ENCODE assay signal across 1 cellular context in genomic region chr2:19901458-19902271, GRCh38.
TF ChIP-seq lines count a peak whose summit lies in the region.

TTC32 (minus strand) TSS chr2:19901983; CDS start chr2:19901854, 129 bp downstream.

TF ChIP-seq in K562, 482 proteins besides CTCF, POLR2A, EP300 and RAD21 (continued from another document and continues in another):
- TF ChIP-seq RERE (CRISPR knock-in tag; IDR thresholded peaks at IDR 0.05; ENCODE audit: borderline replicate concordance): no peak
- TF ChIP-seq MYC (IDR thresholded peaks at IDR 0.05; ENCODE audit: low read depth, low read length): peak; percentile 70; the same call in 1 of the 2 replicates
- TF ChIP-seq MYC (CRISPR knock-in tag; IDR thresholded peaks at IDR 0.05; ENCODE audit: borderline replicate concordance, low read depth): peak; percentile 52; the same call in 1 of the 2 replicates
- peak in 1 of 2 experiments; percentile 73; a peak in 1 of 4 replicates for TF ChIP-seq BCLAF1 (IDR thresholded peaks at IDR 0.05; ENCODE audit: borderline replicate concordance in 1 of 2, control insufficient read depth in 1 of 2, low read depth in 2 of 2, low read length in 1 of 2)
- no peak for TF ChIP-seq E4F1 (CRISPR knock-in tag; IDR thresholded peaks at IDR 0.05; ENCODE audit: borderline replicate concordance)
- no peak for TF ChIP-seq SMAD2 (IDR thresholded peaks at IDR 0.05; ENCODE audit: low read depth, low read length)
- peak; percentile 57 for TF ChIP-seq ZBTB7A (IDR thresholded peaks at IDR 0.05; ENCODE audit: borderline replicate concordance, control insufficient read depth, low read depth, low read length)
- TF ChIP-seq MAZ (CRISPR knock-in tag; conservative IDR thresholded peaks at IDR 0.05 in 1 of 2, IDR thresholded peaks at IDR 0.05 in 1 of 2): peak; percentile 53 to 81; a peak in 2 of 4 replicates
- TF ChIP-seq ZNF12 (CRISPR knock-in tag; IDR thresholded peaks at IDR 0.05): no peak
- TF ChIP-seq BRF2 (IDR thresholded peaks at IDR 0.05; ENCODE audit: borderline replicate concordance, insufficient read depth, insufficient read length): no peak
- TF ChIP-seq FOXP4 (CRISPR knock-in tag; IDR thresholded peaks at IDR 0.05; ENCODE audit: borderline replicate concordance): 0 out of 2 replicates have a peak, but pooled peaks have one; percentile 79
- TF ChIP-seq ZNF318 (IDR thresholded peaks at IDR 0.05; ENCODE audit: borderline replicate concordance in 1 of 2, low read depth in 1 of 2): no peak
- no peak for TF ChIP-seq ZNF146 (CRISPR knock-in tag; IDR thresholded peaks at IDR 0.05; ENCODE audit: unreplicated experiment)
- no peak for TF ChIP-seq ZNF384 (IDR thresholded peaks at IDR 0.05; ENCODE audit: low read depth, low read length)
- no peak for TF ChIP-seq SMARCC2 (IDR thresholded peaks at IDR 0.05; ENCODE audit: low read depth)
- no peak for TF ChIP-seq MEF2D (tag; conservative IDR thresholded peaks at IDR 0.05; ENCODE audit: low read depth)
- no peak for TF ChIP-seq TFAM (CRISPR knock-in tag; conservative IDR thresholded peaks at IDR 0.05)
- TF ChIP-seq SRSF3 (IDR thresholded peaks at IDR 0.05; ENCODE audit: insufficient read depth, low read length): no peak
- TF ChIP-seq ZNF274 (IDR thresholded peaks at IDR 0.05; ENCODE audit: borderline replicate concordance, low read depth, low read length): no peak
- peak; percentile 41 for TF ChIP-seq CTCFL (IDR thresholded peaks at IDR 0.05; ENCODE audit: borderline replicate concordance, insufficient read depth, low read depth, low read length, poor library complexity, severe bottlenecking)
- no peak for TF ChIP-seq COPS2 (conservative IDR thresholded peaks at IDR 0.05)
- no peak for TF ChIP-seq PHTF2 (CRISPR knock-in tag; IDR thresholded peaks at IDR 0.05)
- no peak; the same call in 1 of the 2 replicates for TF ChIP-seq FOXJ2 (tag; IDR thresholded peaks at IDR 0.05)
- no peak for TF ChIP-seq TCF7L2 (IDR thresholded peaks at IDR 0.05; ENCODE audit: low read depth, low read length)
- 0 out of 2 replicates have a peak, but pooled peaks have one; percentile 59 for TF ChIP-seq TCF7 (IDR thresholded peaks at IDR 0.05; ENCODE audit: borderline replicate concordance)
- peak; percentile 50 for TF ChIP-seq GTF2F1 (IDR thresholded peaks at IDR 0.05; ENCODE audit: low read depth, low read length)
